25 cellular contexts compared by ENCODE assay signal in the genomic region with DNA sequence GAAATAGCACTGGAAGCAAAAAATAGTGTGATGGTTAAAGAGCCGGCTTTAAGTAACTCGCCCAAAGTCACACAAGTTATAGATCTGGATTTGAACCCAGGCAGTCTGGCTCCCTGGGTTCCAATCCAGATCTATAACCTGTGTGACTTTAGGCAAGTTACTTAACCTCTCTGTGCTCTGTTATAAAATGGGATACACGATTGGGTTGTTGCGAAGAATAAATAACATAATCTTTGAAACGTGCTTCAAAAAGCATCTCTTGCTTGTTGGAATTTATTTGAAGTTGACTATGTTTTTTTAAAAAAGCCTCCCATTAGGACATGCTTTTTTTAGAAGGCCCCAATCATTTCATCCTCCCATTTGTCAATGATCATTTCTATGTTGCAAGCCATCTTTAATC.
"Had no signal": no experiment of that assay in that cellular context is flagged by ENCODE, and none has a peak within 500 bp of the region (broad histone marks: within the 10 kb centered on the region; RNA-seq: fewer than 3 reads in every experiment).

No MANE protein-coding gene starts in this region.

- ATAC-seq: Panc1, PC-3, SK-N-SH treated with all-trans-retinoic acid at 6 μM for 48 hours had no signal

- DNase-seq: Karpas-422; KG1; MG63; NCI-H1092 treated with DMSO at 0.1 percent for 48 hours; NCI-H1436; NCI-H187; NCI-H2029; NCI-H2081 treated with DMSO at 0.1 percent for 48 hours; NCI-H2171; NCI-H226; NCI-H446; NCI-H510A; NCI-H524 treated with DMSO at 0.1 percent for 48 hours; NCI-H69; NCI-H774; NK-92 treated with Interleukin-12 subunit alpha and Interleukin-12 subunit beta, amount 100 ng/mL, for 24 hours; PC-3; SHP77; SJCRH30; T-helper 1 cell had no signal

- H3K9me3 ChIP-seq: MG63, SJCRH30 had no signal

- H3K27me3 ChIP-seq: MG63, SJCRH30 had no signal

- H3K36me3 ChIP-seq: SJCRH30 had no signal

- H3K4me1 ChIP-seq: SJCRH30 had no signal

- H3K27ac ChIP-seq: HL-60, RWPE1, SJCRH30 had no signal

- FAIRE-seq: HTR-8/SVneo had no signal

- H3K4me3 ChIP-seq: MG63, SJCRH30 had no signal
